Comparison of ENCODE assay signal across 1 cellular context in genomic region chr2:54675281-54675680, GRCh38.
TF ChIP-seq lines count a peak whose summit lies in the region.

No MANE protein-coding gene starts in this region.

TF ChIP-seq in HepG2, 621 proteins besides CTCF, POLR2A, EP300 and RAD21 (continued from another document):
- TF ChIP-seq ZBTB40 (IDR thresholded peaks at IDR 0.05) = no peak
- TF ChIP-seq ZBTB40 (CRISPR knock-in tag; IDR thresholded peaks at IDR 0.05) = no peak
- TF ChIP-seq ZNF501 (CRISPR knock-in tag; IDR thresholded peaks at IDR 0.05) = no peak
- TF ChIP-seq PRDM15 (CRISPR knock-in tag; IDR thresholded peaks at IDR 0.05) = no peak
- TF ChIP-seq ZFP36L2 (CRISPR knock-in tag; IDR thresholded peaks at IDR 0.05) = no peak
- no peak for TF ChIP-seq ZFP1 (CRISPR knock-in tag; IDR thresholded peaks at IDR 0.05)
- no peak for TF ChIP-seq SP4 (CRISPR knock-in tag; IDR thresholded peaks at IDR 0.05)
- TF ChIP-seq IRF9 (CRISPR knock-in tag; IDR thresholded peaks at IDR 0.05; ENCODE audit: borderline replicate concordance) = no peak
- no peak for TF ChIP-seq ZNF713 (CRISPR knock-in tag; IDR thresholded peaks at IDR 0.05)
- no peak for TF ChIP-seq ZNF720 (CRISPR knock-in tag; IDR thresholded peaks at IDR 0.05)
- TF ChIP-seq KLF9 (CRISPR knock-in tag; IDR thresholded peaks at IDR 0.05; ENCODE audit: low read depth) = no peak
- TF ChIP-seq MYPOP (CRISPR knock-in tag; IDR thresholded peaks at IDR 0.05) = no peak
